1 cellular context compared by ENCODE assay signal in genomic region chr12:31728917-31729640, GRCh38.
A peak's percentile ranks its signal among the peaks of the same experiment; 100 is the strongest.
TF ChIP-seq lines count a peak whose summit lies in the region.

TSS of gene AMN1 (minus strand) at chr12:31729021. CDS start at chr12:31729008, 13 bp downstream.

TF ChIP-seq in K562, 482 proteins besides CTCF, POLR2A, EP300 and RAD21 (continued from another document):
- TF ChIP-seq SIN3A (IDR thresholded peaks at IDR 0.05; ENCODE audit: borderline replicate concordance in 2 of 2, control insufficient read depth in 1 of 2, low read depth in 2 of 2, low read length in 2 of 2) (no peak), ZKSCAN1 (IDR thresholded peaks at IDR 0.05; ENCODE audit: low read depth, low read length) (no peak), TCFL5 (CRISPR knock-in tag; conservative IDR thresholded peaks at IDR 0.05) (no peak), ZBTB12 (CRISPR knock-in tag; IDR thresholded peaks at IDR 0.05) (peak; percentile 98), CCNT2 (IDR thresholded peaks at IDR 0.05; ENCODE audit: borderline replicate concordance, extremely low read depth, insufficient read length, low read depth, low read length) (peak; percentile 85), U2AF1 (optimal IDR thresholded peaks at IDR 0.05; ENCODE audit: low read depth, low read length) (no peak), ELF4 (CRISPR knock-in tag; IDR thresholded peaks at IDR 0.05) (no peak), TRIM28 (IDR thresholded peaks at IDR 0.05) (0 out of 2 replicates have a peak, but pooled peaks have one; percentile 20), GMEB1 (CRISPR knock-in tag; IDR thresholded peaks at IDR 0.05) (peak; percentile 35)
